ENCODE assay signal across 23 cellular contexts in genomic region chr13:42401376-42401775, GRCh38.
A peak's percentile ranks its signal among the peaks of the same experiment; 100 is the strongest.
DNase-seq lines count a peak whose midpoint lies in the region; ATAC-seq, FAIRE-seq and TF ChIP-seq lines count a peak whose summit lies in the region.
"Had no signal": no experiment of that assay in that cellular context is flagged by ENCODE, and none has a peak within 500 bp of the region (broad histone marks: within the 10 kb centered on the region; RNA-seq: fewer than 3 reads in every experiment).

No MANE protein-coding gene starts in this region.

- no peak for TF ChIP-seq CTCF in MCF 10A (IDR thresholded peaks at IDR 0.05; ENCODE audit: unreplicated experiment)
- no peak for TF ChIP-seq CTCF in breast epithelium (IDR thresholded peaks at IDR 0.05)
- TF ChIP-seq CTCF in pancreas (IDR thresholded peaks at IDR 0.05): no peak

- peak overlapping the region; percentile 1; the same call in 1 of the 2 replicates for H3K9ac ChIP-seq in Karpas-422 (ENCODE audit: low read length)

- no peaks in the 10 kb centered on the region for H3K36me3 Mint-ChIP-seq in MCF 10A (ENCODE audit: insufficient read depth, unreplicated experiment)
- peaks cover 43% of the 10 kb centered on the region for H3K36me3 Mint-ChIP-seq in activated naive CD8-positive, alpha-beta T cell treated with anti-CD3 and anti-CD28 coated beads for 36 hours
- H3K36me3 Mint-ChIP-seq: CD8-positive, alpha-beta T cell had no signal

- TF ChIP-seq POLR2A in breast epithelium (IDR thresholded peaks at IDR 0.05): no peak

- H3K4me2 ChIP-seq in Karpas-422 (ENCODE audit: low read depth, low read length, poor library complexity, severe bottlenecking): peak overlapping the region; percentile 75

- no peaks in the 10 kb centered on the region for H3K9me2 ChIP-seq in Karpas-422 (replicated peaks; ENCODE audit: insufficient read depth, low read length)

- H3K79me2 ChIP-seq in Karpas-422 (ENCODE audit: low read length): no peaks in the 10 kb centered on the region

- H4K20me1 ChIP-seq in Karpas-422 (ENCODE audit: insufficient read depth, low read depth, low read length): no peaks in the 10 kb centered on the region

- H3K9me3 ChIP-seq in breast epithelium (no peaks in the 10 kb centered on the region), Karpas-422 (ENCODE audit: low read length) (no peaks in the 10 kb centered on the region), HAP-1 (no peaks in the 10 kb centered on the region), pancreas (no peaks in the 10 kb centered on the region)
- H3K9me3 ChIP-seq: neutrophil, SJCRH30, thyroid gland had no signal

- H3K27ac ChIP-seq in breast epithelium: no peak overlapping the region
- H3K27ac ChIP-seq in Karpas-422 (ENCODE audit: low read length): peak overlapping the region; percentile 79
- H3K27ac ChIP-seq in pancreas: no peak overlapping the region
- H3K27ac ChIP-seq: cardiac muscle cell, neutrophil, SJCRH30, thyroid gland had no signal

- no peak overlapping the region for H2AFZ ChIP-seq in Karpas-422 (ENCODE audit: low read length)

- in situ Hi-C loops in HAP-1 (cut with MboI; ENCODE audit: low sequenced_read_pairs): no loop called here

- H3K4me3 Mint-ChIP-seq in MCF 10A (ENCODE audit: unreplicated experiment): no peak overlapping the region
- H3K4me3 Mint-ChIP-seq in activated naive CD8-positive, alpha-beta T cell treated with anti-CD3 and anti-CD28 coated beads for 36 hours: no peak overlapping the region
- H3K4me3 Mint-ChIP-seq: CD8-positive, alpha-beta T cell had no signal

- DNase-seq in MCF 10A (ENCODE audit: unreplicated experiment) (peak; percentile 16), breast epithelium (ENCODE audit: low spot score in 2 of 2) (no peak), Karpas-422 (peak; percentile 79), islet precursor cell (no peak), HAP-1 (ENCODE audit: low spot score in 2 of 2) (no peak), pancreas (no peak)
- no peak for DNase-seq in activated naive CD8-positive, alpha-beta T cell treated with anti-CD3 and anti-CD28 coated beads for 36 hours
- DNase-seq: activated CD4-positive, CD25-positive, alpha-beta regulatory T cell treated with anti-CD3 and anti-CD28 coated beads, Interleukin-2, amount 50 U/mL, for 72 hours; activated effector memory CD4-positive, alpha-beta T cell treated with Interleukin-2 at 50 U/mL for 16 hours; CD8-positive, alpha-beta T cell; DMS53; GOT3; kidney glomerular epithelial cell; NCI-H1436 treated with DMSO at 0.1 percent for 48 hours; NK-92 treated with Interleukin-12 subunit alpha and Interleukin-12 subunit beta, amount 100 ng/mL, for 24 hours; SJCRH30; small intestine; stimulated activated naive CD4-positive, alpha-beta T cell; T-helper 1 cell; thyroid gland had no signal

- no peak overlapping the region for H3K4me3 ChIP-seq in breast epithelium
- peak overlapping the region; percentile 1; the same call in 1 of the 2 replicates for H3K4me3 ChIP-seq in Karpas-422 (ENCODE audit: low read length)
- no peak overlapping the region for H3K4me3 ChIP-seq in HAP-1
- H3K4me3 ChIP-seq in pancreas: no peak overlapping the region
- H3K4me3 ChIP-seq: cardiac muscle cell, SJCRH30, thyroid gland had no signal

- peaks cover 15% of the 10 kb centered on the region for H3K4me1 Mint-ChIP-seq in MCF 10A (ENCODE audit: insufficient read depth, unreplicated experiment)
- H3K4me1 Mint-ChIP-seq in activated naive CD8-positive, alpha-beta T cell treated with anti-CD3 and anti-CD28 coated beads for 36 hours: peaks cover 66% of the 10 kb centered on the region

- H3K27me3 ChIP-seq in breast epithelium: no peaks in the 10 kb centered on the region
- 0 out of 2 replicates have a peak, but pooled peaks cover 4% of the 10 kb centered on the region for H3K27me3 ChIP-seq in Karpas-422 (ENCODE audit: low read length)
- H3K27me3 ChIP-seq in HAP-1 (ENCODE audit: low read depth): peaks cover 13% of the 10 kb centered on the region; the same call in 1 of the 2 replicates
- no peaks in the 10 kb centered on the region for H3K27me3 ChIP-seq in pancreas
- H3K27me3 ChIP-seq: cardiac muscle cell, neutrophil, SJCRH30, thyroid gland had no signal

- 50 to 60% methylated on average over 3 of the region's 3 CpGs for WGBS in pancreas, 2 donors

- H3K36me3 ChIP-seq in breast epithelium (no peaks in the 10 kb centered on the region), Karpas-422 (ENCODE audit: insufficient read depth, low read length) (no peaks in the 10 kb centered on the region), HAP-1 (replicated peaks) (no peaks in the 10 kb centered on the region), pancreas (no peaks in the 10 kb centered on the region)
- H3K36me3 ChIP-seq: cardiac muscle cell, neutrophil, SJCRH30, thyroid gland had no signal

- ATAC-seq in pancreas: no peak
- ATAC-seq: CD8-positive, alpha-beta T cell had no signal

- no peak for FAIRE-seq in pancreas (lab: Jason Lieb, UNC)
- FAIRE-seq: small intestine, TTC549 had no signal

- H3K9me3 Mint-ChIP-seq in MCF 10A (ENCODE audit: unreplicated experiment): no peaks in the 10 kb centered on the region
- H3K9me3 Mint-ChIP-seq in activated naive CD8-positive, alpha-beta T cell treated with anti-CD3 and anti-CD28 coated beads for 36 hours: peaks cover 14% of the 10 kb centered on the region
- H3K9me3 Mint-ChIP-seq: CD8-positive, alpha-beta T cell had no signal

- BruUV-seq in MCF 10A (replicated peaks; lab: Mats Ljungman, UMichigan): no TSS peak

- CTCF ChIA-PET in MCF 10A (lab: Yijun Ruan, JAX): no interaction called here

- H3K4me1 ChIP-seq in breast epithelium: no peaks in the 10 kb centered on the region
- H3K4me1 ChIP-seq in Karpas-422 (ENCODE audit: low read length): peaks cover 84% of the 10 kb centered on the region
- 0 out of 2 replicates have a peak, but pooled peaks cover 2% of the 10 kb centered on the region for H3K4me1 ChIP-seq in HAP-1
- H3K4me1 ChIP-seq in pancreas: no peaks in the 10 kb centered on the region
- H3K4me1 ChIP-seq: SJCRH30, thyroid gland had no signal

- H3K27me3 Mint-ChIP-seq in MCF 10A (ENCODE audit: insufficient read depth, unreplicated experiment): no peaks in the 10 kb centered on the region
- no peaks in the 10 kb centered on the region for H3K27me3 Mint-ChIP-seq in activated naive CD8-positive, alpha-beta T cell treated with anti-CD3 and anti-CD28 coated beads for 36 hours

- POLR2A ChIA-PET in MCF 10A (lab: Yijun Ruan, JAX): no interaction called here

- no peak overlapping the region for H3K27ac Mint-ChIP-seq in MCF 10A (ENCODE audit: low read depth, unreplicated experiment)
- H3K27ac Mint-ChIP-seq in activated naive CD8-positive, alpha-beta T cell treated with anti-CD3 and anti-CD28 coated beads for 36 hours: peak overlapping the region; percentile 71
- H3K27ac Mint-ChIP-seq: CD8-positive, alpha-beta T cell had no signal

- intact Hi-C loops in MCF 10A (cut with micrococcal nuclease) (no loop called here), breast epithelium (cut with DNase I; ENCODE audit: low total_unique reads) (no loop called here), pancreas (cut with DNase I) (no loop called here)

Comparison
In these comparisons a context has a peak if more than half of its experiments do, and no peak if none do; other contexts are left out.
1. DNase-seq: peak in MCF 10A (single experiment) and Karpas-422 (single experiment); none in breast epithelium (0 of 2), activated naive CD8-positive, alpha-beta T cell treated with anti-CD3 and anti-CD28 coated beads for 36 hours (single experiment), islet precursor cell (single experiment), HAP-1 (0 of 2) and pancreas (0 of 6).